17 cellular contexts compared by ENCODE assay signal in genomic region chr7:92758796-92759431, GRCh38.
DNase-seq lines count a peak whose midpoint lies in the region; ATAC-seq and TF ChIP-seq lines count a peak whose summit lies in the region.
"Had no signal": no experiment of that assay in that cellular context is flagged by ENCODE, and none has a peak within 500 bp of the region (broad histone marks: within the 10 kb centered on the region; RNA-seq: fewer than 3 reads in every experiment).

No MANE protein-coding gene starts in this region.

- H3F3A ChIP-seq in GM23338 (replicated peaks; ENCODE audit: low read depth): no peaks in the 10 kb centered on the region

- DNase-seq in GM23338 (ENCODE audit: low spot score): no peak
- peak; percentile 93 for DNase-seq in M059J (ENCODE audit: low read depth)
- no peak for DNase-seq in dorsolateral prefrontal cortex
- DNase-seq in renal cortical epithelial cell (ENCODE audit: low read depth): peak; percentile 32
- no peak for DNase-seq in DMS153 (lab: John Stamatoyannopoulos, UW)
- DNase-seq in activated T-helper 2 cell treated with anti-CD3 and anti-CD28 coated beads, Interferon-gamma antibody, Interleukin-2, Interleukin-4, amounts not matched to agents 10 μg/mL and 5 μg/mL and 100 μg/mL, durations not matched to agents 14 hours and 24 hours and 36 hours (ENCODE audit: low spot score): no peak
- DNase-seq in AML-193 (lab: John Stamatoyannopoulos, UW): no peak
- DNase-seq: effector memory CD4-positive, alpha-beta T cell; esophagus squamous epithelium; GF-D8; MM.1S; NCI-H1694; stimulated activated CD4-positive, alpha-beta T cell treated with anti-CD3 and anti-CD28 coated beads, Interleukin-2, amount 100 ng/mL, for 48 hours had no signal

- H3K4me3 Mint-ChIP-seq in GM23338: no peak overlapping the region
- H3K4me3 Mint-ChIP-seq in activated T-helper 2 cell treated with anti-CD3 and anti-CD28 coated beads, Interferon-gamma antibody, Interleukin-2, Interleukin-4, amounts not matched to agents 10 μg/mL and 5 μg/mL and 100 μg/mL, durations not matched to agents 14 hours and 24 hours and 36 hours (ENCODE audit: low read depth): no peak overlapping the region
- H3K4me3 Mint-ChIP-seq: B cell; central memory CD8-positive, alpha-beta T cell had no signal

- H4K20me1 ChIP-seq in GM23338 (replicated peaks; ENCODE audit: insufficient read depth): no peaks in the 10 kb centered on the region

- TF ChIP-seq CTCF in GM23338 (conservative IDR thresholded peaks at IDR 0.05; ENCODE audit: low read depth in 2 of 2) (no peak), dorsolateral prefrontal cortex (IDR thresholded peaks at IDR 0.05 in 54 of 56, conservative IDR thresholded peaks at IDR 0.05 in 2 of 56; ENCODE audit: low read depth in 1 of 56, partially characterized antibody in 56 of 56) (no peak)

- no peaks in the 10 kb centered on the region for H3K79me2 ChIP-seq in GM23338 (replicated peaks; ENCODE audit: insufficient read depth)

- H3K4me1 Mint-ChIP-seq in GM23338: peaks cover 65% of the 10 kb centered on the region
- H3K4me1 Mint-ChIP-seq in activated T-helper 2 cell treated with anti-CD3 and anti-CD28 coated beads, Interferon-gamma antibody, Interleukin-2, Interleukin-4, amounts not matched to agents 10 μg/mL and 5 μg/mL and 100 μg/mL, durations not matched to agents 14 hours and 24 hours and 36 hours (ENCODE audit: low read depth): peaks cover 57% of the 10 kb centered on the region

- H3K36me3 ChIP-seq in GM23338 (ENCODE audit: insufficient read depth): no peaks in the 10 kb centered on the region
- H3K36me3 ChIP-seq: esophagus squamous epithelium, vagina had no signal

- no peak for ATAC-seq in GM23338
- ATAC-seq: Right ventricle myocardium inferior had no signal

- H3K4me3 ChIP-seq in GM23338 (no peak overlapping the region), dorsolateral prefrontal cortex (no peak overlapping the region)
- H3K4me3 ChIP-seq: esophagus squamous epithelium, vagina had no signal

- intact Hi-C loops in dorsolateral prefrontal cortex (cut with DNase I): loop anchor here in 1 of 2 donors (5.0 kb wide), 1 partner anchor 42 kb away; no protein-coding TSS in a partner anchor
- intact Hi-C loops in activated T-helper 2 cell treated with anti-CD3 and anti-CD28 coated beads, Interferon-gamma antibody, Interleukin-2, Interleukin-4, amounts not matched to agents 10 μg/mL and 5 μg/mL and 100 μg/mL, durations not matched to agents 14 hours and 24 hours and 36 hours (cut with micrococcal nuclease): no loop called here

- H3K27ac ChIP-seq in GM23338 (ENCODE audit: low read depth): no peak overlapping the region
- H3K27ac ChIP-seq in dorsolateral prefrontal cortex: peak overlapping the region in 37 of 59 donors; percentile 3 to 90 (median 82)
- H3K27ac ChIP-seq: esophagus squamous epithelium, vagina had no signal

- H2AFZ ChIP-seq in GM23338: no peak overlapping the region

- no peak overlapping the region for H3K4me2 ChIP-seq in GM23338

- no peaks in the 10 kb centered on the region for H3K27me3 ChIP-seq in GM23338 (ENCODE audit: insufficient read depth)
- no peaks in the 10 kb centered on the region for H3K27me3 ChIP-seq in dorsolateral prefrontal cortex
- H3K27me3 ChIP-seq: esophagus squamous epithelium, vagina had no signal

- H3K27me3 Mint-ChIP-seq in GM23338 (ENCODE audit: insufficient read depth, low read depth, poor library complexity): peaks cover 3% of the 10 kb centered on the region
- H3K27me3 Mint-ChIP-seq in activated T-helper 2 cell treated with anti-CD3 and anti-CD28 coated beads, Interferon-gamma antibody, Interleukin-2, Interleukin-4, amounts not matched to agents 10 μg/mL and 5 μg/mL and 100 μg/mL, durations not matched to agents 14 hours and 24 hours and 36 hours (ENCODE audit: low read depth): no peaks in the 10 kb centered on the region
- H3K27me3 Mint-ChIP-seq: B cell; central memory CD8-positive, alpha-beta T cell had no signal

- peaks cover 8% of the 10 kb centered on the region; the same call in 1 of the 3 replicates for H3K36me3 Mint-ChIP-seq in GM23338 (ENCODE audit: low read depth)
- H3K36me3 Mint-ChIP-seq in activated T-helper 2 cell treated with anti-CD3 and anti-CD28 coated beads, Interferon-gamma antibody, Interleukin-2, Interleukin-4, amounts not matched to agents 10 μg/mL and 5 μg/mL and 100 μg/mL, durations not matched to agents 14 hours and 24 hours and 36 hours (ENCODE audit: low read depth): peaks cover 86% of the 10 kb centered on the region

- no peaks in the 10 kb centered on the region; the same call in 2 of the 3 replicates for H3K9me3 Mint-ChIP-seq in GM23338
- H3K9me3 Mint-ChIP-seq in activated T-helper 2 cell treated with anti-CD3 and anti-CD28 coated beads, Interferon-gamma antibody, Interleukin-2, Interleukin-4, amounts not matched to agents 10 μg/mL and 5 μg/mL and 100 μg/mL, durations not matched to agents 14 hours and 24 hours and 36 hours: peaks cover 5% of the 10 kb centered on the region
- H3K9me3 Mint-ChIP-seq: central memory CD8-positive, alpha-beta T cell had no signal

- peak overlapping the region; percentile 1; the same call in 1 of the 2 replicates for H3K27ac Mint-ChIP-seq in GM23338
- no peak overlapping the region for H3K27ac Mint-ChIP-seq in activated T-helper 2 cell treated with anti-CD3 and anti-CD28 coated beads, Interferon-gamma antibody, Interleukin-2, Interleukin-4, amounts not matched to agents 10 μg/mL and 5 μg/mL and 100 μg/mL, durations not matched to agents 14 hours and 24 hours and 36 hours
- H3K27ac Mint-ChIP-seq: B cell had no signal

- peaks cover 72% of the 10 kb centered on the region for H3K4me1 ChIP-seq in GM23338 (ENCODE audit: insufficient read depth)

- no peaks in the 10 kb centered on the region for H3K9me2 ChIP-seq in GM23338 (ENCODE audit: insufficient read depth)

TF ChIP-seq in GM23338, 12 proteins besides CTCF, POLR2A, EP300 and RAD21:
- TF ChIP-seq ZNF331 (CRISPR knock-in tag; IDR thresholded peaks at IDR 0.05; ENCODE audit: low read depth) (no peak), ZNF462 (CRISPR knock-in tag; IDR thresholded peaks at IDR 0.05) (no peak), EZH2phosphoT487 (IDR thresholded peaks at IDR 0.05; ENCODE audit: unreplicated experiment) (no peak)

Comparison
In these comparisons a context has a peak if more than half of its experiments do, and no peak if none do; other contexts are left out.
1. DNase-seq: peak in M059J (single experiment) and renal cortical epithelial cell (single experiment); none in GM23338 (single experiment), dorsolateral prefrontal cortex (0 of 10), DMS153 (single experiment), activated T-helper 2 cell treated with anti-CD3 and anti-CD28 coated beads, Interferon-gamma antibody, Interleukin-2, Interleukin-4, amounts not matched to agents 10 μg/mL and 5 μg/mL and 100 μg/mL, durations not matched to agents 14 hours and 24 hours and 36 hours (single experiment) and AML-193 (0 of 2).